11 cellular contexts compared by ENCODE assay signal in the genomic region with DNA sequence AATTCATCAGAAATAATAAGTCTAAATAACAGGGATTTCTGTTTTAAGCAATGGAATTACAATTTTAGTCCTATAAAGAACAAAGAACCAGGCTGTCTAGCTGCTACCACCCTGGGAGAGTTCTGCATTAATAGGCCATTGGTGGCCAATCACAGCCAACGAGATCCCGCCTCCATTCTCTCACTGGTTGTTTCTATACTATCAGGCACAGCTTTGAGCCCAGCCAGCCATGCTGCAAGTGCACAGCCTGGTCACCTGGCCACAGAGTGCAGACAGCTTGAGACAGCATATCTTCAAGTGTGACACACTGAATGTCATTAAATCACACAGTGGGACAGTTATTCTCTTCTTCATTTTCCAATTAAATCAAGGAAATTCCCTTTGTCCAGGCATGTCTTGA. TPM values are rescaled to one million over a fixed set of nuclear protein-coding genes. Genes with fewer than 3 reads are reported as not detected.
DNase-seq lines count a peak whose midpoint lies in the region; TF ChIP-seq lines count a peak whose summit lies in the region.
"Had no signal": no experiment of that assay in that cellular context is flagged by ENCODE, and none has a peak within 500 bp of the region (broad histone marks: within the 10 kb centered on the region; RNA-seq: fewer than 3 reads in every experiment).

No MANE protein-coding gene starts in this region.

- TF ChIP-seq CTCF in epithelial cell of esophagus (IDR thresholded peaks at IDR 0.05; ENCODE audit: insufficient read depth, low read depth, low read length, missing control alignments) (no peak), coronary artery (IDR thresholded peaks at IDR 0.05) (no peak), sigmoid colon (IDR thresholded peaks at IDR 0.05) (no peak)

- no peak for TF ChIP-seq EP300 in sigmoid colon (IDR thresholded peaks at IDR 0.05)

- H3K27ac ChIP-seq in coronary artery (no peak overlapping the region), sigmoid colon (no peak overlapping the region)

- H3K27me3 ChIP-seq in sigmoid colon: no peaks in the 10 kb centered on the region

- H3K9me3 ChIP-seq in sigmoid colon: no peaks in the 10 kb centered on the region

- no peak overlapping the region for H3K4me3 ChIP-seq in epithelial cell of esophagus (ENCODE audit: low read length)
- no peak overlapping the region for H3K4me3 ChIP-seq in coronary artery
- no peak overlapping the region for H3K4me3 ChIP-seq in sigmoid colon

- WGBS in sigmoid colon, 2 donors: 96% methylated on average over 2 of the region's 2 CpGs

- peaks cover 0 to 2% (median 0%) of the 10 kb centered on the region in 4 donors for H3K36me3 ChIP-seq in sigmoid colon

- TF ChIP-seq POLR2A in sigmoid colon (IDR thresholded peaks at IDR 0.05): no peak

- DNase-seq in SIG-M5 treated with dmso at 0.1 percent for 504 hours (lab: John Stamatoyannopoulos, UW; ENCODE audit: unreplicated experiment) (peak; percentile 18), SIG-M5 (lab: John Stamatoyannopoulos, UW) (no peak), NCI-H82 (lab: John Stamatoyannopoulos, UW) (peak; percentile 74), epithelial cell of esophagus (ENCODE audit: low read depth) (peak; percentile 36), renal cortical epithelial cell (ENCODE audit: low read depth) (peak; percentile 14), coronary artery (ENCODE audit: low spot score) (no peak), sigmoid colon (no peak), NCI-H1694 treated with DMSO at 0.1 percent for 48 hours (lab: John Stamatoyannopoulos, UW) (no peak)
- DNase-seq: activated T-cell treated with anti-CD3 and anti-CD28 coated beads, Interleukin-2, amount 50 U/mL, for 1 hour; foreskin fibroblast; NCI-H187 treated with DMSO at 0.1 percent for 48 hours had no signal

- peaks cover 0 to 6% (median 5%) of the 10 kb centered on the region in 4 donors for H3K4me1 ChIP-seq in sigmoid colon

- intact Hi-C loops in sigmoid colon (cut with DNase I): no loop called here

RNA-seq across cellular contexts. Expression of gene RAB22A, which starts 16.1 kb away (rescaled TPM):
- total RNA-seq in renal cortical epithelial cell: 14.6 and 22.4 TPM in 2 replicates
- 10 to 100 TPM; 17.6 to 21.6 (median 21.0) TPM for total RNA-seq in sigmoid colon
- 10 to 100 TPM in 2 of 3 donors, 1 to 10 TPM in 1; 8.0 to 14.8 (median 12.6) TPM for polyA plus RNA-seq in sigmoid colon

Comparison
In these comparisons a context has a peak if more than half of its experiments do, and no peak if none do; other contexts are left out.
1. DNase-seq: peak in SIG-M5 treated with dmso at 0.1 percent for 504 hours (single experiment), NCI-H82 (single experiment), epithelial cell of esophagus (single experiment) and renal cortical epithelial cell (single experiment); none in SIG-M5 (single experiment), coronary artery (single experiment), sigmoid colon (single experiment) and NCI-H1694 treated with DMSO at 0.1 percent for 48 hours (single experiment).